Comparison of ENCODE assay signal across 8 cellular contexts in genomic region chr6:3355358-3356055, GRCh38.
DNase-seq lines count a peak whose midpoint lies in the region; ATAC-seq and TF ChIP-seq lines count a peak whose summit lies in the region.

No MANE protein-coding gene starts in this region.

- H3K4me3 Mint-ChIP-seq in activated naive CD4-positive, alpha-beta T cell treated with anti-CD3 and anti-CD28 coated beads, Interleukin-2, amount 50 U/mL, for 24 hours: peak overlapping the region; percentile 87

- H3K9me3 Mint-ChIP-seq in activated naive CD4-positive, alpha-beta T cell treated with anti-CD3 and anti-CD28 coated beads, Interleukin-2, amount 50 U/mL, for 24 hours: no peaks in the 10 kb centered on the region

- 6 to 20% methylated on average over 20 of the region's 20 CpGs for WGBS in sigmoid colon, 2 donors

- no peak for TF ChIP-seq EP300 in sigmoid colon (IDR thresholded peaks at IDR 0.05)

- TF ChIP-seq CTCF in AG04450 (IDR thresholded peaks at IDR 0.05; ENCODE audit: low read depth, low read length) (no peak), LNCaP clone FGC (IDR thresholded peaks at IDR 0.05; ENCODE audit: control insufficient read depth, extremely low read depth, insufficient read depth) (no peak), sigmoid colon (IDR thresholded peaks at IDR 0.05) (no peak)

- TF ChIP-seq POLR2A in sigmoid colon (IDR thresholded peaks at IDR 0.05): no peak

- peaks cover 0 to 46% (median 38%) of the 10 kb centered on the region in 4 donors for H3K4me1 ChIP-seq in sigmoid colon

- ATAC-seq in left cardiac atrium (peak; percentile 56 to 57), HG02588 (IDR thresholded peaks at IDR 0.05; ENCODE audit: unreplicated experiment) (no peak)

- peak overlapping the region; percentile 94 for H3K27ac Mint-ChIP-seq in activated naive CD4-positive, alpha-beta T cell treated with anti-CD3 and anti-CD28 coated beads, Interleukin-2, amount 50 U/mL, for 24 hours

- no peak for DNase-seq in AG04450 (ENCODE audit: low read depth, low spot score)
- DNase-seq in LNCaP clone FGC (ENCODE audit: low read depth): no peak
- peak; percentile 51 for DNase-seq in left cardiac atrium
- peak; percentile 80 for DNase-seq in sigmoid colon
- DNase-seq in LoVo (ENCODE audit: low spot score): no peak
- no peak for DNase-seq in kidney tubule cell (ENCODE audit: low spot score)

- no peaks in the 10 kb centered on the region for H3K27me3 Mint-ChIP-seq in activated naive CD4-positive, alpha-beta T cell treated with anti-CD3 and anti-CD28 coated beads, Interleukin-2, amount 50 U/mL, for 24 hours

- no peak overlapping the region for H3K27ac ChIP-seq in AG04450 (ENCODE audit: low read depth, low read length)
- peak overlapping the region; percentile 87 to 94 (median 92) for H3K27ac ChIP-seq in sigmoid colon

- POLR2A ChIA-PET in AG04450 (lab: Yijun Ruan, JAX): no interaction called here

- peaks cover 51% of the 10 kb centered on the region for H3K4me1 Mint-ChIP-seq in activated naive CD4-positive, alpha-beta T cell treated with anti-CD3 and anti-CD28 coated beads, Interleukin-2, amount 50 U/mL, for 24 hours

- H3K4me3 ChIP-seq in AG04450 (ENCODE audit: low read depth, low read length) (peak overlapping the region; percentile 50), LNCaP clone FGC (ENCODE audit: low read depth, low read length) (peak overlapping the region; percentile 14; the same call in 1 of the 2 replicates), sigmoid colon (peak overlapping the region; percentile 24 to 46 (median 40))

- CTCF ChIA-PET in AG04450 (lab: Charles Lee): no interaction called here

- no peaks in the 10 kb centered on the region for H3K36me3 Mint-ChIP-seq in activated naive CD4-positive, alpha-beta T cell treated with anti-CD3 and anti-CD28 coated beads, Interleukin-2, amount 50 U/mL, for 24 hours

- H3K9me3 ChIP-seq in AG04450 (ENCODE audit: control insufficient read depth, insufficient read depth, low read length): no peaks in the 10 kb centered on the region; the same call in 1 of the 2 replicates
- no peaks in the 10 kb centered on the region for H3K9me3 ChIP-seq in sigmoid colon

- intact Hi-C loops in left cardiac atrium (cut with DNase I): no loop called here
- intact Hi-C loops in sigmoid colon (cut with DNase I): loop anchor here (5.0 to 10.0 kb wide), 5 partner anchors 73 to 779 kb away; partner anchors contain the start of genes ECI2, SLC22A23 and TUBB2A

- H3K27me3 ChIP-seq in AG04450 (ENCODE audit: control insufficient read depth, insufficient read depth, low read length) (peaks cover 26% of the 10 kb centered on the region), sigmoid colon (no peaks in the 10 kb centered on the region)

- no peaks in the 10 kb centered on the region for H3K36me3 ChIP-seq in sigmoid colon

Comparison
In these comparisons a context has a peak if more than half of its experiments do, and no peak if none do; other contexts are left out.
1. DNase-seq: peak in left cardiac atrium (single experiment) and sigmoid colon (single experiment); none in AG04450 (single experiment), LNCaP clone FGC (single experiment), LoVo (single experiment) and kidney tubule cell (single experiment).
2. Peak in every context shown above with its lines, with median percentiles within 50 percentile points of each other: H3K4me3 ChIP-seq.